In the genomic region with DNA sequence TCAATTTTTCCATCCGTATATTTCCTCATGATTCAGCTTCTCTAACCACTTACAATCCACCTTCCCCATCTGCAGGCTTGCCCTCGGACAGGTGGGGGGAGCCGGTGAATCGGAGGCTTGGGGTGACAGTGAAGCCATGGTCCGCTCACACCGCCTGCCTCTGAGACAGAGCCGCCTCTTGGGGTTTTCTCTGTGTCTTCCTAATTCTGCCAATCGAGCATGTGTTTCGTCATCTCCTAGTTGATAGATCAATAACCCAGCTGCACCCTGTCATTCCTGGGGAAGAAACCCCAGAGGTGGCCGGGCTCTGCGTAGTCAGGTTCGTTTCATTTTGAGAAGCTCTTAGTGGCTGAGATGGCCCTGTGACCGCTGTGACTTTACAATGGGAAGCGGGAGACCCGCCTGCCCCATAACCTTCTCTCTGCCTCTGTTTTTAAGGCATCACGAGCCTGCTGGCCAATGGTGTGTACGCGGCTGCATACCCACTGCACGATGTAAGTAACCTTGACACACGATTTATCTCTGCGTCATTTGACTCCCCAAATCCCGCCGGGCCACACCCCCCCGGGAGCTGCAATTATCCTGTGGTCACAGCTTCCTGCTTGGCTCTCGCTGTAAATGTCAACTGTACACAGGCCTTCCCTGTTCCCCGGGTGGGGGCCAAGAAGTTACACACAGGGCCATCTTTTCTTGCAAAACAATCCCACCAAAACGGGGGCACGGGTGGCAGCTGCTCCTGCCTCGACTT, we compare ENCODE assay signal across 8 cellular contexts. TPM values are rescaled to one million over a fixed set of nuclear protein-coding genes. Genes with fewer than 3 reads are reported as not detected.
A peak's percentile ranks its signal among the peaks of the same experiment; 100 is the strongest.
DNase-seq lines count a peak whose midpoint lies in the region; ATAC-seq and TF ChIP-seq lines count a peak whose summit lies in the region.
"Had no signal": no experiment of that assay in that cellular context is flagged by ENCODE, and none has a peak within 500 bp of the region (broad histone marks: within the 10 kb centered on the region; RNA-seq: fewer than 3 reads in every experiment).

No MANE protein-coding gene starts in this region.

- DNase-seq in HCT116 (ENCODE audit: low read depth, low spot score): no peak
- DNase-seq in OCI-M1 (lab: John Stamatoyannopoulos, UW): peak; percentile 53
- peak; percentile 26 for DNase-seq in glomerular visceral epithelial cell (ENCODE audit: extremely low spot score)
- no peak for DNase-seq in stimulated activated effector memory CD8-positive, alpha-beta T cell treated with anti-CD3 and anti-CD28 coated beads, Interleukin-12 subunit alpha, Interleukin-12 subunit beta, amount 100 ng/mL, for 72 hours (ENCODE audit: low spot score in 2 of 2)
- no peak for DNase-seq in effector memory CD4-positive, alpha-beta T cell
- DNase-seq in T-helper 1 cell: no peak
- DNase-seq in D341Med (ENCODE audit: low spot score): no peak

- intact Hi-C loops in HCT116 (cut with micrococcal nuclease): no loop called here

- BruUV-seq in HCT116 (replicated peaks; lab: Mats Ljungman, UMichigan): no TSS peak

- H3K4me1 Mint-ChIP-seq in stimulated activated effector memory CD8-positive, alpha-beta T cell treated with anti-CD3 and anti-CD28 coated beads, Interleukin-12 subunit alpha, Interleukin-12 subunit beta, amount 100 ng/mL, for 72 hours: peaks cover 13% of the 10 kb centered on the region

- H3K9me2 ChIP-seq in HCT116 (ENCODE audit: insufficient read depth): no peaks in the 10 kb centered on the region

- H3K36me3 Mint-ChIP-seq in stimulated activated effector memory CD8-positive, alpha-beta T cell treated with anti-CD3 and anti-CD28 coated beads, Interleukin-12 subunit alpha, Interleukin-12 subunit beta, amount 100 ng/mL, for 72 hours: no peaks in the 10 kb centered on the region

- no peak for TF ChIP-seq POLR2A in HCT116 (IDR thresholded peaks at IDR 0.05; ENCODE audit: borderline replicate concordance, extremely low read depth, insufficient read depth, insufficient read length)

- TF ChIP-seq RAD21 in HCT116 (IDR thresholded peaks at IDR 0.05; ENCODE audit: low read depth): no peak

- TF ChIP-seq CTCF in HCT116 (IDR thresholded peaks at IDR 0.05 in 2 of 3, conservative IDR thresholded peaks at IDR 0.05 in 1 of 3; ENCODE audit: borderline replicate concordance in 1 of 3, insufficient read depth in 1 of 3, low read depth in 2 of 3, low read length in 2 of 3): no peak

- ATAC-seq in HCT116: peak; percentile 60
- no peak for ATAC-seq in stimulated activated effector memory CD8-positive, alpha-beta T cell treated with anti-CD3 and anti-CD28 coated beads, Interleukin-12 subunit alpha, Interleukin-12 subunit beta, amount 100 ng/mL, for 72 hours

- RAD21 ChIA-PET in HCT116 (lab: Charles Lee; ENCODE audit: low non-redundant PET in 1 of 2, low total read pairs in 2 of 2, uncharacterized antibody in 2 of 2, unreplicated experiment in 2 of 2): no interaction called here

- H3K27ac ChIP-seq in HCT116 (ENCODE audit: low read depth, low read length): no peak overlapping the region; the same call in 1 of the 2 replicates
- H3K27ac ChIP-seq in effector memory CD4-positive, alpha-beta T cell (ENCODE audit: insufficient read depth, low read length, poor library complexity, severe bottlenecking): no peak overlapping the region

- CTCF ChIA-PET in HCT116 (lab: Charles Lee): no interaction called here

- no peaks in the 10 kb centered on the region for H3K27me3 ChIP-seq in HCT116 (ENCODE audit: insufficient read depth, low read length)
- no peaks in the 10 kb centered on the region for H3K27me3 ChIP-seq in effector memory CD4-positive, alpha-beta T cell (replicated peaks; ENCODE audit: control insufficient read depth, insufficient read depth, low read length, poor library complexity, severe bottlenecking)

- no peak overlapping the region for H3K4me3 ChIP-seq in HCT116 (replicated peaks in 1 of 2; ENCODE audit: low read depth in 1 of 2, low read length in 2 of 2)
- H3K4me3 ChIP-seq in effector memory CD4-positive, alpha-beta T cell (ENCODE audit: insufficient read depth, low read depth, low read length, poor library complexity, severe bottlenecking): no peak overlapping the region

- POLR2A ChIA-PET in HCT116 (lab: Charles Lee): no interaction called here

- no peak overlapping the region for H2AFZ ChIP-seq in HCT116 (ENCODE audit: low read depth, low read length, poor library complexity, severe bottlenecking)

- no peaks in the 10 kb centered on the region for H3K9me3 ChIP-seq in HCT116 (ENCODE audit: control insufficient read depth in 1 of 2, insufficient read depth in 1 of 2, low read depth in 1 of 2, low read length in 2 of 2)
- no peaks in the 10 kb centered on the region for H3K9me3 ChIP-seq in effector memory CD4-positive, alpha-beta T cell (ENCODE audit: control insufficient read depth, low read length)

- H3K79me2 ChIP-seq in HCT116 (ENCODE audit: insufficient read depth, low read length): no peaks in the 10 kb centered on the region

- H4K20me1 ChIP-seq in HCT116 (ENCODE audit: insufficient read depth): no peaks in the 10 kb centered on the region

- H3K27ac Mint-ChIP-seq in stimulated activated effector memory CD8-positive, alpha-beta T cell treated with anti-CD3 and anti-CD28 coated beads, Interleukin-12 subunit alpha, Interleukin-12 subunit beta, amount 100 ng/mL, for 72 hours: no peak overlapping the region

- H3K4me3 Mint-ChIP-seq in stimulated activated effector memory CD8-positive, alpha-beta T cell treated with anti-CD3 and anti-CD28 coated beads, Interleukin-12 subunit alpha, Interleukin-12 subunit beta, amount 100 ng/mL, for 72 hours: peak overlapping the region; percentile 15

- no peaks in the 10 kb centered on the region for H3K36me3 ChIP-seq in HCT116 (ENCODE audit: control insufficient read depth in 1 of 2, insufficient read depth in 2 of 2, low read length in 2 of 2)
- H3K36me3 ChIP-seq in effector memory CD4-positive, alpha-beta T cell (ENCODE audit: control insufficient read depth, insufficient read depth, low read length): no peaks in the 10 kb centered on the region

- H3K9me3 Mint-ChIP-seq in stimulated activated effector memory CD8-positive, alpha-beta T cell treated with anti-CD3 and anti-CD28 coated beads, Interleukin-12 subunit alpha, Interleukin-12 subunit beta, amount 100 ng/mL, for 72 hours: no peaks in the 10 kb centered on the region

- H3K9ac ChIP-seq in HCT116 (ENCODE audit: low read length): no peak overlapping the region

- peak overlapping the region; percentile 9; the same call in 1 of the 2 replicates for H3K4me2 ChIP-seq in HCT116 (ENCODE audit: low read length)

- H3K4me1 ChIP-seq in HCT116 (ENCODE audit: control insufficient read depth in 1 of 2, insufficient read depth in 2 of 2, low read length in 2 of 2): peaks cover 8 to 13% of the 10 kb centered on the region in 2 experiments
- H3K4me1 ChIP-seq in effector memory CD4-positive, alpha-beta T cell (ENCODE audit: control insufficient read depth, insufficient read depth, low read length, poor library complexity, severe bottlenecking): no peaks in the 10 kb centered on the region

TF ChIP-seq in HCT116, 20 proteins besides CTCF, POLR2A, EP300 and RAD21:
- TF ChIP-seq SIN3A (IDR thresholded peaks at IDR 0.05; ENCODE audit: low read depth) (no peak), ZBTB33 (IDR thresholded peaks at IDR 0.05; ENCODE audit: extremely low read depth, insufficient replicate concordance, low read length) (no peak), EGR1 (IDR thresholded peaks at IDR 0.05; ENCODE audit: low read depth) (no peak), ZNF274 (IDR thresholded peaks at IDR 0.05; ENCODE audit: low read depth, low read length) (no peak), FOSL1 (IDR thresholded peaks at IDR 0.05; ENCODE audit: low read depth) (no peak)
TF ChIP-seq in HCT116: peak in this region for 0.

RNA-seq across cellular contexts. Expression of gene ANO1, which starts 33.3 kb away (rescaled TPM):
- 41.7 TPM for total RNA-seq in HCT116 (2021; ENCODE audit: unreplicated experiment)
- 49.9 and 53.5 TPM in 2 replicates for polyA plus RNA-seq in HCT116 (2012)
- total RNA-seq: T-helper 1 cell treated with Interleukin-12 subunit alpha and Interleukin-12 subunit beta and Interleukin-4 antibody, amounts not matched to agents 30 ng/mL and 1 ng/mL, for 36 hours had no signal

Comparison
In these comparisons a context has a peak if more than half of its experiments do, and no peak if none do; other contexts are left out.
1. DNase-seq: peak in OCI-M1 (single experiment) and glomerular visceral epithelial cell (single experiment); none in HCT116 (single experiment), stimulated activated effector memory CD8-positive, alpha-beta T cell treated with anti-CD3 and anti-CD28 coated beads, Interleukin-12 subunit alpha, Interleukin-12 subunit beta, amount 100 ng/mL, for 72 hours (0 of 2), effector memory CD4-positive, alpha-beta T cell (0 of 3), T-helper 1 cell (0 of 5) and D341Med (single experiment).